1 cellular context compared by ENCODE assay signal in the genomic region with DNA sequence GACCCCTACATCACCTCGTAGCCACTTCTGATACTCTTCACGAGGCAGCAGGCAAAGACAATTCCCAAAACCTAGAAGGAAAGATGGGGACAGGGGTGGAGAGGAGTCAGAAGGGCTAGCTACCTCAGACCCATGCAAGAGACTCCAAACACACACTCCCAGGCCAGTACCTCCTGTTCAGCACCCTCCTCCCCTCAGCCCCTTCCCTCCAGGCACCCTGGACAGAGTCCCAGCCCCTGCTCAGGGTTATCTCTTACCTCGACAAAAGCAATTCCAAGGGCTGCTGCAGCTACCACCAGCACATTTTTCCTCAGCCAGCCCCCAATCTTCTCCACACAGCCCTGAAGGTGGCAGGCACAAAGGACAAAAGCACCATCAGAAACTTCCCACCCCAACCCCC.
TF ChIP-seq lines count a peak whose summit lies in the region.

No MANE protein-coding gene starts in this region.

TF ChIP-seq in IMR-90, 13 proteins besides CTCF, POLR2A, EP300 and RAD21:
- TF ChIP-seq SMC3 (IDR thresholded peaks at IDR 0.05; ENCODE audit: low read depth, low read length): no peak
- TF ChIP-seq, protein P1, sequence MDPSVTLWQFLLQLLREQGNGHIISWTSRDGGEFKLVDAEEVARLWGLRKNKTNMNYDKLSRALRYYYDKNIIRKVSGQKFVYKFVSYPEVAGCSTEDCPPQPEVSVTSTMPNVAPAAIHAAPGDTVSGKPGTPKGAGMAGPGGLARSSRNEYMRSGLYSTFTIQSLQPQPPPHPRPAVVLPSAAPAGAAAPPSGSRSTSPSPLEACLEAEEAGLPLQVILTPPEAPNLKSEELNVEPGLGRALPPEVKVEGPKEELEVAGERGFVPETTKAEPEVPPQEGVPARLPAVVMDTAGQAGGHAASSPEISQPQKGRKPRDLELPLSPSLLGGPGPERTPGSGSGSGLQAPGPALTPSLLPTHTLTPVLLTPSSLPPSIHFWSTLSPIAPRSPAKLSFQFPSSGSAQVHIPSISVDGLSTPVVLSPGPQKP (IDR thresholded peaks at IDR 0.05; ENCODE audit: borderline replicate concordance, low read depth, low read length): no peak
- no peak for TF ChIP-seq MAFK (IDR thresholded peaks at IDR 0.05; ENCODE audit: low read depth, low read length)
- no peak for TF ChIP-seq USF2 (IDR thresholded peaks at IDR 0.05; ENCODE audit: low read depth, low read length)
- TF ChIP-seq NFE2L2 (IDR thresholded peaks at IDR 0.05; ENCODE audit: low read depth, low read length): no peak
- no peak for TF ChIP-seq FOS (IDR thresholded peaks at IDR 0.05; ENCODE audit: low read depth, low read length)
- no peak for TF ChIP-seq BHLHE40 (IDR thresholded peaks at IDR 0.05; ENCODE audit: low read depth, low read length)
- no peak for TF ChIP-seq MAZ (IDR thresholded peaks at IDR 0.05; ENCODE audit: borderline replicate concordance, low read depth, low read length)
- no peak for TF ChIP-seq RFX5 (IDR thresholded peaks at IDR 0.05; ENCODE audit: low read depth, low read length)
- no peak for TF ChIP-seq CHD1 (IDR thresholded peaks at IDR 0.05; ENCODE audit: low read depth, low read length)
- no peak for TF ChIP-seq MXI1 (IDR thresholded peaks at IDR 0.05; ENCODE audit: borderline replicate concordance, low read depth, low read length)
- no peak for TF ChIP-seq RCOR1 (IDR thresholded peaks at IDR 0.05; ENCODE audit: insufficient replicate concordance, low read length)
- no peak for TF ChIP-seq CEBPB (IDR thresholded peaks at IDR 0.05; ENCODE audit: low read depth, low read length)
